8 cellular contexts compared by ENCODE assay signal in genomic region chr1:215710340-215710971, GRCh38.
DNase-seq lines count a peak whose midpoint lies in the region; ATAC-seq, FAIRE-seq and TF ChIP-seq lines count a peak whose summit lies in the region.

No MANE protein-coding gene starts in this region.

- WGBS in GM12878 (ENCODE audit: insufficient coverage, insufficient replicate concordance, low lambda C conversion rate, missing lambda C conversion rate) = 28% methylated on average over 7 of the region's 7 CpGs
- WGBS in mesendoderm (ENCODE audit: extremely low coverage, insufficient coverage, low lambda C conversion rate) = no CpG with 5 or more reads among the region's 7 CpGs
- WGBS in stomach, 5 donors = 23 to 28% (median 25%) methylated on average over 7 of the region's 7 CpGs

- DNase-seq in NCI-H510A (lab: John Stamatoyannopoulos, UW) (peak; percentile 26), GM12878 (ENCODE audit: low read depth, low spot score) (no peak), mesendoderm (peak; percentile 82), stomach (no peak), left ventricle myocardium superior (no peak)

- SMC1A ChIA-PET in GM12878 (lab: Charles Lee; ENCODE audit: uncharacterized antibody, unreplicated experiment) = interaction anchor here (0.6 to 1.6 kb wide), 7 partner anchors 8 to 408 kb away, joined by 3 to 6 read pairs (median 3); no protein-coding TSS in a partner anchor

- no peak overlapping the region for H2BK15ac ChIP-seq in mesendoderm (replicated peaks; ENCODE audit: low read depth)

- TF ChIP-seq CTCF in DOHH2 (IDR thresholded peaks at IDR 0.05; ENCODE audit: low read depth, low read length, poor library complexity, severe bottlenecking) (peak; percentile 84), GM12878 (IDR thresholded peaks at IDR 0.05 in 2 of 3, conservative IDR thresholded peaks at IDR 0.05 in 1 of 3; ENCODE audit: control insufficient read depth in 2 of 3, extremely low read depth in 1 of 3, insufficient read depth in 1 of 3, low read depth in 3 of 3, low read length in 3 of 3) (peak; percentile 57 to 74 (median 73)), stomach (IDR thresholded peaks at IDR 0.05) (peak in 1 of 7 experiments; percentile 22)

- POLR2A ChIA-PET in GM12878 (lab: Charles Lee) = no interaction called here

- no peak for FAIRE-seq in GM12878 (lab: Jason Lieb, UNC)

- H3K56ac ChIP-seq in mesendoderm (ENCODE audit: low read length) = no peak overlapping the region

- no peak overlapping the region for H2BK120ac ChIP-seq in mesendoderm (ENCODE audit: low read depth, low read length)

- H3F3A ChIP-seq in DOHH2 (ENCODE audit: control insufficient read depth, insufficient read depth) = no peaks in the 10 kb centered on the region

- H3K4me1 ChIP-seq in DOHH2 (ENCODE audit: control insufficient read depth, low read length) = no peaks in the 10 kb centered on the region
- no peaks in the 10 kb centered on the region for H3K4me1 ChIP-seq in GM12878 (ENCODE audit: control insufficient read depth, insufficient read depth, low read length)
- H3K4me1 ChIP-seq in mesendoderm (ENCODE audit: control insufficient read depth, low read depth, low read length) = no peaks in the 10 kb centered on the region
- no peaks in the 10 kb centered on the region for H3K4me1 ChIP-seq in stomach

- no peaks in the 10 kb centered on the region for H3K9me2 ChIP-seq in DOHH2 (replicated peaks; ENCODE audit: control insufficient read depth, low read length)

- no peaks in the 10 kb centered on the region for H4K20me1 ChIP-seq in DOHH2 (ENCODE audit: control insufficient read depth, insufficient read depth, low read depth, low read length)
- no peaks in the 10 kb centered on the region for H4K20me1 ChIP-seq in GM12878 (ENCODE audit: control insufficient read depth, insufficient read depth)

- in situ Hi-C loops in GM12878 (cut with MboI) = no loop called here

- H3K9ac ChIP-seq in GM12878 (ENCODE audit: control insufficient read depth, insufficient read depth, low read length) (no peak overlapping the region), mesendoderm (ENCODE audit: low read length) (no peak overlapping the region)

- no peak overlapping the region for H2AK5ac ChIP-seq in mesendoderm (ENCODE audit: low read length)

- no peak overlapping the region for H3K4ac ChIP-seq in mesendoderm (ENCODE audit: low read depth, low read length)

- H3K79me2 ChIP-seq in DOHH2 (ENCODE audit: control insufficient read depth, low read length) (no peaks in the 10 kb centered on the region), GM12878 (ENCODE audit: control insufficient read depth, insufficient read depth, low read length) (no peaks in the 10 kb centered on the region), mesendoderm (ENCODE audit: control insufficient read depth, insufficient read depth, low read length) (no peaks in the 10 kb centered on the region)

- ATAC-seq in GM19395 (IDR thresholded peaks at IDR 0.05; ENCODE audit: unreplicated experiment) (peak; percentile 90), HG03457 (IDR thresholded peaks at IDR 0.05; ENCODE audit: unreplicated experiment) (peak; percentile 76), GM12878 (peak; percentile 96), left ventricle myocardium superior (no peak)

- H4K8ac ChIP-seq in mesendoderm (ENCODE audit: low read depth, low read length) = no peak overlapping the region

- H3K27ac ChIP-seq in DOHH2 (ENCODE audit: low read depth, low read length) (no peak overlapping the region), GM12878 (ENCODE audit: control insufficient read depth, insufficient read depth) (no peak overlapping the region), mesendoderm (ENCODE audit: low read depth, low read length) (no peak overlapping the region), stomach (no peak overlapping the region)

- no peak overlapping the region for H2AFZ ChIP-seq in GM12878 (ENCODE audit: control insufficient read depth, low read depth, low read length)

- intact Hi-C loops in GM12878 (cut with micrococcal nuclease; ENCODE audit: unreplicated experiment) (no loop called here), stomach (cut with DNase I; ENCODE audit: low total_unique reads) (no loop called here), left ventricle myocardium superior (cut with micrococcal nuclease) (no loop called here)

- H3K4me2 ChIP-seq in DOHH2 (ENCODE audit: low read length) = no peak overlapping the region
- no peak overlapping the region for H3K4me2 ChIP-seq in GM12878 (ENCODE audit: control insufficient read depth, insufficient read depth)
- no peak overlapping the region for H3K4me2 ChIP-seq in mesendoderm (ENCODE audit: low read length)

- no peak overlapping the region for H3K18ac ChIP-seq in mesendoderm (ENCODE audit: low read length)

- no peak overlapping the region for H3K23ac ChIP-seq in mesendoderm (ENCODE audit: low read length)

- no peak overlapping the region for H4K5ac ChIP-seq in mesendoderm (ENCODE audit: low read length)

- H3K36me3 ChIP-seq in DOHH2 (ENCODE audit: control insufficient read depth, low read length) = no peaks in the 10 kb centered on the region
- no peaks in the 10 kb centered on the region for H3K36me3 ChIP-seq in GM12878 (ENCODE audit: control insufficient read depth in 2 of 2, insufficient read depth in 2 of 2, low read length in 1 of 2)
- no peaks in the 10 kb centered on the region for H3K36me3 ChIP-seq in mesendoderm (ENCODE audit: control insufficient read depth, insufficient read depth, low read length)
- H3K36me3 ChIP-seq in stomach = no peaks in the 10 kb centered on the region

- H2BK5ac ChIP-seq in mesendoderm (ENCODE audit: low read length) = no peak overlapping the region

- no peaks in the 10 kb centered on the region for H3K9me3 ChIP-seq in DOHH2 (ENCODE audit: control insufficient read depth, insufficient read depth, low read length)
- no peaks in the 10 kb centered on the region for H3K9me3 ChIP-seq in GM12878 (replicated peaks; ENCODE audit: control insufficient read depth, insufficient read depth, low read length)
- H3K9me3 ChIP-seq in stomach = no peaks in the 10 kb centered on the region

- TF ChIP-seq EP300 in GM12878 (IDR thresholded peaks at IDR 0.05; ENCODE audit: borderline replicate concordance in 1 of 2, control insufficient read depth in 1 of 2, low read depth in 2 of 2, low read length in 2 of 2) = no peak
- TF ChIP-seq EP300 in stomach (IDR thresholded peaks at IDR 0.05) = no peak

- RAD21 ChIA-PET in GM12878 (lab: Charles Lee; ENCODE audit: unreplicated experiment) = interaction anchor here (0.6 to 1.3 kb wide), 7 partner anchors 43 to 291 kb away, joined by 3 to 5 read pairs (median 3); no protein-coding TSS in a partner anchor

- H3K4me3 ChIP-seq in DOHH2 (ENCODE audit: low read length) (no peak overlapping the region), GM12878 (no peak overlapping the region), mesendoderm (ENCODE audit: low read length) (no peak overlapping the region), stomach (no peak overlapping the region)

- no TSS peak for BruUV-seq in GM12878 (replicated peaks; lab: Mats Ljungman, UMichigan)

- TF ChIP-seq RAD21 in GM12878 (IDR thresholded peaks at IDR 0.05; ENCODE audit: insufficient read depth, low read depth, low read length) = peak; percentile 58

- no peak for TF ChIP-seq POLR2A in GM12878 (IDR thresholded peaks at IDR 0.05; ENCODE audit: low read depth, low read length)
- TF ChIP-seq POLR2A in stomach (IDR thresholded peaks at IDR 0.05) = no peak

- no peaks in the 10 kb centered on the region for H3K79me1 ChIP-seq in mesendoderm (ENCODE audit: low read length)

- H3K27me3 ChIP-seq in DOHH2 (ENCODE audit: control insufficient read depth, low read length) (no peaks in the 10 kb centered on the region), GM12878 (replicated peaks in 1 of 2; ENCODE audit: control insufficient read depth in 2 of 2, insufficient read depth in 2 of 2, low read length in 1 of 2) (no peaks in the 10 kb centered on the region; a peak in 1 of 4 replicates), mesendoderm (ENCODE audit: insufficient read depth, low read length, poor library complexity) (no peaks in the 10 kb centered on the region), stomach (no peaks in the 10 kb centered on the region)

- CTCF ChIA-PET in GM12878 (lab: Yijun Ruan, JAX) = interaction anchor here (0.5 to 1.7 kb wide), 35 partner anchors 8 to 1089 kb away, joined by 3 to 10 read pairs (median 3); no protein-coding TSS in a partner anchor

TF ChIP-seq in GM12878, 131 proteins besides CTCF, POLR2A, EP300 and RAD21 (continues in another document):
- TF ChIP-seq CEBPB (IDR thresholded peaks at IDR 0.05; ENCODE audit: borderline replicate concordance in 1 of 2, low read depth in 2 of 2, low read length in 2 of 2) = no peak
- no peak for TF ChIP-seq BRCA1 (IDR thresholded peaks at IDR 0.05; ENCODE audit: low read depth, low read length)
- no peak for TF ChIP-seq ZNF687 (IDR thresholded peaks at IDR 0.05)
- TF ChIP-seq RAD51 (IDR thresholded peaks at IDR 0.05) = no peak

Comparison
In these comparisons a context has a peak if more than half of its experiments do, and no peak if none do; other contexts are left out.
1. DNase-seq: peak in NCI-H510A (single experiment) and mesendoderm (single experiment); none in GM12878 (single experiment), stomach (single experiment) and left ventricle myocardium superior (single experiment).